20 cellular contexts compared by ENCODE assay signal in the genomic region with DNA sequence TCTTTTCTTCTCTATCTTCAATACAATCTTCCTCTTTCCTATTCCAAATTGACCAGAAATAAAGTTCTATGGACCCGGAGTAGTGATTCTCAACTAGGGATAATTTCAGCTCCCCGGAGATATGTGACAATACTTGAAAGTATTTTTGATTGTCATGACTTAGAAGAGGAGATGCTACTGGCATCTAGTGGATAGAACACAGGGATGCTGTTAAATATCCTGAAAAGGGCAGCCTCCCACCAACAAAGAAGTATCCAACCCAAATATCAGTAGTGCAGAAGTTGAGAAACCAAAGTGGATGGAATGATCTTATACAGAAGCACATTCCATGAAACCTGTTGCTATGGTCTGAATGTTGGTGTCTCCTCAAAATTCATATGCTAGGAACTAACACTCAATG.
DNase-seq lines count a peak whose midpoint lies in the region; ATAC-seq and TF ChIP-seq lines count a peak whose summit lies in the region.
"Had no signal": no experiment of that assay in that cellular context is flagged by ENCODE, and none has a peak within 500 bp of the region (broad histone marks: within the 10 kb centered on the region; RNA-seq: fewer than 3 reads in every experiment).

No MANE protein-coding gene starts in this region.

- no peak overlapping the region for H3T11ph ChIP-seq in H9 (ENCODE audit: low read length)

- H3K4me3 Mint-ChIP-seq in H9 = no peak overlapping the region
- no peak overlapping the region for H3K4me3 Mint-ChIP-seq in activated CD4-positive, alpha-beta T cell treated with anti-CD3 and anti-CD28 coated beads for 36 hours
- H3K4me3 Mint-ChIP-seq: IgD-negative memory B cell; T-helper 1 cell treated with Interleukin-12 subunit alpha and Interleukin-12 subunit beta and Interleukin-4 antibody, amounts not matched to agents 30 μg/mL and 1 μg/mL, for 36 hours had no signal

- H3K36me3 ChIP-seq in A673 (ENCODE audit: insufficient read depth, low read length, poor library complexity, severe bottlenecking) = no peaks in the 10 kb centered on the region
- H3K36me3 ChIP-seq: BLaER1, MG63 had no signal

- H3K36me3 Mint-ChIP-seq in H9 (ENCODE audit: insufficient read depth in 1 of 3, low read depth in 3 of 3) = no peaks in the 10 kb centered on the region
- no peaks in the 10 kb centered on the region for H3K36me3 Mint-ChIP-seq in activated CD4-positive, alpha-beta T cell treated with anti-CD3 and anti-CD28 coated beads for 36 hours (ENCODE audit: low read depth)
- H3K36me3 Mint-ChIP-seq: IgD-negative memory B cell had no signal

- no CpG with 5 or more reads among the region's 2 CpGs for WGBS in H9 (ENCODE audit: extremely low coverage, insufficient read length, low lambda C conversion rate)

- no peak overlapping the region for H3K4ac ChIP-seq in H9 (ENCODE audit: low read depth, low read length)

- intact Hi-C loops in A673 (cut with micrococcal nuclease; ENCODE audit: unreplicated experiment) = no loop called here
- intact Hi-C loops in activated CD4-positive, alpha-beta T cell treated with anti-CD3 and anti-CD28 coated beads for 36 hours (cut with DNase I, micrococcal nuclease) = no loop called here

- H4K20me1 ChIP-seq in H9 (ENCODE audit: control insufficient read depth, insufficient read depth, insufficient read length) = no peaks in the 10 kb centered on the region
- H4K20me1 ChIP-seq: BLaER1 had no signal

- DNase-seq in A673 (ENCODE audit: low spot score) (peak; percentile 39), H9 (no peak), SK-MEL-5 (ENCODE audit: low read depth, low spot score) (peak; percentile 25), epithelial cell of proximal tubule (ENCODE audit: low read depth) (no peak), CD1c-positive myeloid dendritic cell (ENCODE audit: extremely low spot score) (no peak), NCI-H1436 (lab: John Stamatoyannopoulos, UW) (no peak), COLO668 (lab: John Stamatoyannopoulos, UW; ENCODE audit: unreplicated experiment) (no peak)
- no peak for DNase-seq in activated CD4-positive, alpha-beta T cell treated with anti-CD3 and anti-CD28 coated beads for 36 hours
- DNase-seq: GDM1, HCEC 1CT, Karpas-422, MG63, NCI-H1048, NCI-H146, NCI-H2081, NCI-H526, SHP77 had no signal

- H3K4me1 Mint-ChIP-seq in H9 = peaks cover 2 to 3% of the 10 kb centered on the region in 2 experiments; a peak in 2 of 4 replicates
- peaks cover 3% of the 10 kb centered on the region for H3K4me1 Mint-ChIP-seq in activated CD4-positive, alpha-beta T cell treated with anti-CD3 and anti-CD28 coated beads for 36 hours

- peak; percentile 33; the same call in 1 of the 2 replicates for TF ChIP-seq CTCF in A673 (conservative IDR thresholded peaks at IDR 0.05; ENCODE audit: low read depth, low read length)
- peak; percentile 26; the same call in 1 of the 3 replicates for TF ChIP-seq CTCF in H9 (conservative IDR thresholded peaks at IDR 0.05)
- peak; percentile 46 for TF ChIP-seq CTCF in epithelial cell of proximal tubule (conservative IDR thresholded peaks at IDR 0.05; ENCODE audit: low read depth, low read length)

- H2BK15ac ChIP-seq in H9 (ENCODE audit: low read depth, low read length) = no peak overlapping the region

- no peak overlapping the region for H2AFZ ChIP-seq in H9 (ENCODE audit: low read length)

- no peak overlapping the region for H3K14ac ChIP-seq in H9 (ENCODE audit: insufficient read depth, low read length)

- H4K8ac ChIP-seq in H9 (replicated peaks; ENCODE audit: insufficient read length, low read depth, low read length) = no peak overlapping the region

- H3K18ac ChIP-seq in H9 (ENCODE audit: insufficient read length, low read depth, low read length) = no peak overlapping the region

- no peak overlapping the region for H3K27ac ChIP-seq in A673 (ENCODE audit: low read depth, low read length, poor library complexity, severe bottlenecking)
- no peak overlapping the region for H3K27ac ChIP-seq in H9 (ENCODE audit: insufficient read length, low read depth, low read length)
- H3K27ac ChIP-seq: BLaER1 had no signal

- H2BK120ac ChIP-seq in H9 (ENCODE audit: low read depth, low read length, poor library complexity, severe bottlenecking) = no peak overlapping the region

- no peak overlapping the region for H2AK5ac ChIP-seq in H9 (ENCODE audit: insufficient read length, low read length)

- no peak overlapping the region for H3K23ac ChIP-seq in H9 (ENCODE audit: insufficient read length, low read depth, low read length)

- H3K9ac ChIP-seq in H9 (ENCODE audit: extremely low read depth, insufficient read length, low read length) = no peak overlapping the region
- H3K9ac ChIP-seq: BLaER1 had no signal

- no peaks in the 10 kb centered on the region for H3K27me3 Mint-ChIP-seq in H9 (ENCODE audit: low read depth)
- H3K27me3 Mint-ChIP-seq in activated CD4-positive, alpha-beta T cell treated with anti-CD3 and anti-CD28 coated beads for 36 hours = no peaks in the 10 kb centered on the region
- H3K27me3 Mint-ChIP-seq: IgD-negative memory B cell had no signal

- POLR2A ChIA-PET in A673 (lab: Charles Lee; ENCODE audit: low non-redundant PET) = no interaction called here
- POLR2A ChIA-PET in activated CD4-positive, alpha-beta T cell treated with anti-CD3 and anti-CD28 coated beads for 36 hours (lab: Charles Lee) = no interaction called here

- H2BK12ac ChIP-seq in H9 (ENCODE audit: insufficient read length, low read depth, low read length) = no peak overlapping the region

- H3K4me3 ChIP-seq in A673 (ENCODE audit: low read depth, low read length, poor library complexity, severe bottlenecking) (no peak overlapping the region), epithelial cell of proximal tubule (ENCODE audit: low read depth, low read length) (no peak overlapping the region)
- H3K4me3 ChIP-seq: BLaER1, MG63 had no signal

- no peaks in the 10 kb centered on the region for H3K9me3 ChIP-seq in A673 (ENCODE audit: low read depth, low read length, poor library complexity, severe bottlenecking)
- no peaks in the 10 kb centered on the region for H3K9me3 ChIP-seq in H9 (ENCODE audit: control insufficient read depth, low read depth, low read length)
- H3K9me3 ChIP-seq: BLaER1, MG63 had no signal

- no peak overlapping the region for H2BK5ac ChIP-seq in H9 (ENCODE audit: insufficient read length, low read length)

- no peak overlapping the region for H3K56ac ChIP-seq in H9 (ENCODE audit: insufficient read length, low read depth, low read length)

- no peak overlapping the region for H3K4me2 ChIP-seq in H9 (ENCODE audit: insufficient read depth, insufficient read length, low read length)
- H3K4me2 ChIP-seq: BLaER1 had no signal

- CTCF ChIA-PET in A673 (lab: Charles Lee) = no interaction called here
- CTCF ChIA-PET in activated CD4-positive, alpha-beta T cell treated with anti-CD3 and anti-CD28 coated beads for 36 hours (lab: Charles Lee) = no interaction called here

- peaks cover 0 to 3% of the 10 kb centered on the region in 2 experiments; a peak in 1 of 5 replicates for H3K9me3 Mint-ChIP-seq in H9
- H3K9me3 Mint-ChIP-seq in activated CD4-positive, alpha-beta T cell treated with anti-CD3 and anti-CD28 coated beads for 36 hours (ENCODE audit: low read depth) = no peaks in the 10 kb centered on the region
- H3K9me3 Mint-ChIP-seq: T-helper 1 cell treated with Interleukin-12 subunit alpha and Interleukin-12 subunit beta and Interleukin-4 antibody, amounts not matched to agents 30 μg/mL and 1 μg/mL, for 36 hours had no signal

- in situ Hi-C loops in SK-MEL-5 (cut with HindIII; ENCODE audit: low pct_unique_long_range_greater_than_20kb, low sequenced_read_pairs) = no loop called here

- H3K79me1 ChIP-seq in H9 (ENCODE audit: insufficient read depth, low read depth, low read length, poor library complexity, severe bottlenecking) = no peaks in the 10 kb centered on the region

- ATAC-seq in activated CD4-positive, alpha-beta T cell treated with anti-CD3 and anti-CD28 coated beads for 36 hours = no peak

- BruUV-seq in A673 (replicated peaks; lab: Mats Ljungman, UMichigan) = no TSS peak

- no peak overlapping the region for H4K91ac ChIP-seq in H9 (ENCODE audit: insufficient read length, low read depth, low read length)

- H4K5ac ChIP-seq in H9 (ENCODE audit: insufficient read length, low read depth, low read length) = no peak overlapping the region

- no peak overlapping the region for H3K27ac Mint-ChIP-seq in H9
- H3K27ac Mint-ChIP-seq in activated CD4-positive, alpha-beta T cell treated with anti-CD3 and anti-CD28 coated beads for 36 hours = no peak overlapping the region
- H3K27ac Mint-ChIP-seq: IgD-negative memory B cell; T-helper 1 cell treated with Interleukin-12 subunit alpha and Interleukin-12 subunit beta and Interleukin-4 antibody, amounts not matched to agents 30 μg/mL and 1 μg/mL, for 36 hours had no signal

- H3K23me2 ChIP-seq in H9 (ENCODE audit: insufficient read length, low read depth, low read length, poor library complexity, severe bottlenecking) = no peaks in the 10 kb centered on the region

- H3K79me2 ChIP-seq in H9 (ENCODE audit: insufficient read depth, low read length) = no peaks in the 10 kb centered on the region

- H3K4me1 ChIP-seq in A673 (ENCODE audit: insufficient read depth, low read length, poor library complexity, severe bottlenecking) (peaks cover 20% of the 10 kb centered on the region), H9 (ENCODE audit: insufficient read depth, low read length) (no peaks in the 10 kb centered on the region)
- H3K4me1 ChIP-seq: BLaER1 had no signal

- H2BK20ac ChIP-seq in H9 (ENCODE audit: low read depth, low read length, poor library complexity, severe bottlenecking) = no peak overlapping the region

- H3K27me3 ChIP-seq in A673 (replicated peaks; ENCODE audit: insufficient read depth, low read depth, low read length, poor library complexity) (no peaks in the 10 kb centered on the region), H9 (ENCODE audit: insufficient read depth, low read length) (no peaks in the 10 kb centered on the region)
- H3K27me3 ChIP-seq: BLaER1, MG63 had no signal

Comparison
In these comparisons a context has a peak if more than half of its experiments do, and no peak if none do; other contexts are left out.
1. DNase-seq: peak in A673 (single experiment) and SK-MEL-5 (single experiment); none in H9 (single experiment), epithelial cell of proximal tubule (single experiment), CD1c-positive myeloid dendritic cell (single experiment), activated CD4-positive, alpha-beta T cell treated with anti-CD3 and anti-CD28 coated beads for 36 hours (single experiment), NCI-H1436 (single experiment) and COLO668 (single experiment).
2. Peak in every context shown above with its lines, with median percentiles within 50 percentile points of each other: CTCF ChIP-seq.